9 cellular contexts compared by ENCODE assay signal in genomic region chr14:22230517-22230916, GRCh38.
"Had no signal": no experiment of that assay in that cellular context is flagged by ENCODE, and none has a peak within 500 bp of the region (broad histone marks: within the 10 kb centered on the region; RNA-seq: fewer than 3 reads in every experiment).

No MANE protein-coding gene starts in this region.

- H3K27me3 ChIP-seq: pancreas, upper lobe of left lung had no signal

- H3K36me3 ChIP-seq: pancreas, upper lobe of left lung had no signal

- H3K27ac ChIP-seq: pancreas, SK-N-MC, upper lobe of left lung had no signal

- H3K4me3 ChIP-seq: pancreas, SK-N-MC, upper lobe of left lung had no signal

- H3K9me3 Mint-ChIP-seq: activated T-cell treated with anti-CD3 and anti-CD28 coated beads, Interleukin-2, amount 50 U/mL, for 72 hours; T-helper 2 cell treated with Interferon-gamma antibody and Interleukin-4, amounts not matched to agents 5 μg/mL and 100 μg/mL, for 36 hours had no signal

- H3K9me3 ChIP-seq: pancreas had no signal

- H3K4me1 ChIP-seq: pancreas had no signal

- ATAC-seq: pancreas had no signal

- DNase-seq: activated CD4-positive, CD25-positive, alpha-beta regulatory T cell treated with anti-CD3 and anti-CD28 coated beads, Interleukin-2, amount 50 U/mL, for 72 hours; activated T-cell treated with anti-CD3 and anti-CD28 coated beads, Interleukin-2, amount 50 U/mL, for 72 hours; anterior cingulate cortex; pancreas; stimulated activated CD4-positive, alpha-beta T cell treated with anti-CD3 and anti-CD28 coated beads, Interleukin-2, amount 100 ng/mL, for 48 hours; stimulated activated naive CD4-positive, alpha-beta T cell treated with Interleukin-2 at 50 U/mL for 16 hours; upper lobe of left lung had no signal
